25 cellular contexts compared by ENCODE assay signal in genomic region chr1:48123647-48124046, GRCh38.
A peak's percentile ranks its signal among the peaks of the same experiment; 100 is the strongest.
DNase-seq lines count a peak whose midpoint lies in the region; ATAC-seq, FAIRE-seq and TF ChIP-seq lines count a peak whose summit lies in the region.
"Had no signal": no experiment of that assay in that cellular context is flagged by ENCODE, and none has a peak within 500 bp of the region (broad histone marks: within the 10 kb centered on the region; RNA-seq: fewer than 3 reads in every experiment).

No MANE protein-coding gene starts in this region.

- H2AFZ ChIP-seq in H9 (ENCODE audit: low read length) (no peak overlapping the region), H1 (ENCODE audit: low read length) (no peak overlapping the region)
- H2AFZ ChIP-seq: GM23248 had no signal

- H3K4me3 Mint-ChIP-seq in H9 = no peak overlapping the region
- no peak overlapping the region for H3K4me3 Mint-ChIP-seq in activated T-helper 1 cell treated with anti-CD3 and anti-CD28 coated beads, Interleukin-12 subunit alpha, Interleukin-12 subunit beta, Interleukin-2, Interleukin-4 antibody, amounts not matched to agents 30 ng/mL and 10 ng/mL and 1 ng/mL, durations not matched to agents 14 hours and 24 hours and 36 hours
- H3K4me3 Mint-ChIP-seq: CD14-positive monocyte; CD4-positive, alpha-beta T cell; CD8-positive, alpha-beta memory T cell had no signal

- no peaks in the 10 kb centered on the region for H4K20me1 ChIP-seq in H9 (ENCODE audit: control insufficient read depth, insufficient read depth, insufficient read length)
- no peaks in the 10 kb centered on the region for H4K20me1 ChIP-seq in H1 (replicated peaks in 1 of 2; ENCODE audit: control insufficient read depth in 1 of 2, insufficient read depth in 2 of 2, low read length in 2 of 2)
- H4K20me1 ChIP-seq: BLaER1 treated with 17β-estradiol and CSF1 and Interleukin-3, amounts not matched to agents 10 nM and 100 nM had no signal

- H3K79me2 ChIP-seq in H9 (ENCODE audit: insufficient read depth, low read length) (no peaks in the 10 kb centered on the region), H1 (ENCODE audit: control insufficient read depth in 1 of 2, insufficient read depth in 2 of 2, low read length in 2 of 2) (no peaks in the 10 kb centered on the region), mesendoderm (ENCODE audit: control insufficient read depth, insufficient read depth, low read length) (no peaks in the 10 kb centered on the region)

- no peaks in the 10 kb centered on the region for H3K9me3 Mint-ChIP-seq in H9
- H3K9me3 Mint-ChIP-seq in activated T-helper 1 cell treated with anti-CD3 and anti-CD28 coated beads, Interleukin-12 subunit alpha, Interleukin-12 subunit beta, Interleukin-2, Interleukin-4 antibody, amounts not matched to agents 30 ng/mL and 10 ng/mL and 1 ng/mL, durations not matched to agents 14 hours and 24 hours and 36 hours = no peaks in the 10 kb centered on the region
- H3K9me3 Mint-ChIP-seq: CD4-positive, alpha-beta T cell; CD8-positive, alpha-beta memory T cell had no signal

- no peak overlapping the region for H3K4ac ChIP-seq in H9 (ENCODE audit: low read depth, low read length)
- H3K4ac ChIP-seq in H1 (replicated peaks; ENCODE audit: insufficient read length, low read depth, low read length) = no peak overlapping the region
- no peak overlapping the region for H3K4ac ChIP-seq in mesendoderm (ENCODE audit: low read depth, low read length)

- H3K4me3 ChIP-seq in H1 (ENCODE audit: extremely low read depth in 1 of 4, insufficient read depth in 2 of 4, low read depth in 3 of 4, low read length in 4 of 4) = no peak overlapping the region
- H3K4me3 ChIP-seq in mesendoderm (ENCODE audit: low read length) = no peak overlapping the region
- H3K4me3 ChIP-seq: A549; BLaER1 treated with 17β-estradiol and CSF1 and Interleukin-3, amounts not matched to agents 10 nM and 100 nM; GM12878; GM23248 had no signal

- H3K27ac Mint-ChIP-seq in H9 = no peak overlapping the region
- no peak overlapping the region for H3K27ac Mint-ChIP-seq in activated T-helper 1 cell treated with anti-CD3 and anti-CD28 coated beads, Interleukin-12 subunit alpha, Interleukin-12 subunit beta, Interleukin-2, Interleukin-4 antibody, amounts not matched to agents 30 ng/mL and 10 ng/mL and 1 ng/mL, durations not matched to agents 14 hours and 24 hours and 36 hours
- H3K27ac Mint-ChIP-seq: CD4-positive, alpha-beta T cell; CD8-positive, alpha-beta memory T cell had no signal

- H3K36me3 ChIP-seq in H1 (ENCODE audit: control insufficient read depth in 2 of 4, insufficient read depth in 4 of 4, low read length in 3 of 4) = no peaks in the 10 kb centered on the region
- no peaks in the 10 kb centered on the region for H3K36me3 ChIP-seq in mesendoderm (ENCODE audit: control insufficient read depth, insufficient read depth, low read length)
- H3K36me3 ChIP-seq: BE2C; BLaER1 treated with 17β-estradiol and CSF1 and Interleukin-3, amounts not matched to agents 10 nM and 100 nM had no signal

- peak; percentile 38 to 49 for TF ChIP-seq RAD21 in H1 (IDR thresholded peaks at IDR 0.05 in 1 of 2, conservative IDR thresholded peaks at IDR 0.05 in 1 of 2; ENCODE audit: low read depth in 2 of 2, low read length in 2 of 2)

- H4K5ac ChIP-seq in H9 (ENCODE audit: insufficient read length, low read depth, low read length) = no peak overlapping the region
- H4K5ac ChIP-seq in H1 (ENCODE audit: insufficient read length, low read depth, low read length) = no peak overlapping the region
- no peak overlapping the region for H4K5ac ChIP-seq in mesendoderm (ENCODE audit: low read length)

- no peak overlapping the region for H3K27ac ChIP-seq in H9 (ENCODE audit: insufficient read length, low read depth, low read length)
- no peak overlapping the region for H3K27ac ChIP-seq in H1 (ENCODE audit: low read depth, low read length)
- H3K27ac ChIP-seq in mesendoderm (ENCODE audit: low read depth, low read length) = no peak overlapping the region
- H3K27ac ChIP-seq: A549; BLaER1 treated with 17β-estradiol and CSF1 and Interleukin-3, amounts not matched to agents 10 nM and 100 nM; GM23248 had no signal

- H3K27me3 Mint-ChIP-seq in H9 (ENCODE audit: low read depth) = no peaks in the 10 kb centered on the region
- peaks cover 2% of the 10 kb centered on the region for H3K27me3 Mint-ChIP-seq in activated T-helper 1 cell treated with anti-CD3 and anti-CD28 coated beads, Interleukin-12 subunit alpha, Interleukin-12 subunit beta, Interleukin-2, Interleukin-4 antibody, amounts not matched to agents 30 ng/mL and 10 ng/mL and 1 ng/mL, durations not matched to agents 14 hours and 24 hours and 36 hours (ENCODE audit: insufficient read depth)

- H3K4me2 ChIP-seq in H9 (ENCODE audit: insufficient read depth, insufficient read length, low read length) (no peak overlapping the region), H1 (ENCODE audit: insufficient read depth in 1 of 2, low read depth in 2 of 2, low read length in 2 of 2) (no peak overlapping the region), mesendoderm (ENCODE audit: low read length) (no peak overlapping the region)
- H3K4me2 ChIP-seq: A549; BLaER1 treated with 17β-estradiol and CSF1 and Interleukin-3, amounts not matched to agents 10 nM and 100 nM had no signal

- no peak overlapping the region for H3K14ac ChIP-seq in H9 (ENCODE audit: insufficient read depth, low read length)
- H3K14ac ChIP-seq in H1 (ENCODE audit: insufficient read length) = no peak overlapping the region

- H3K4me1 ChIP-seq in H9 (ENCODE audit: insufficient read depth, low read length) = no peaks in the 10 kb centered on the region
- no peaks in the 10 kb centered on the region for H3K4me1 ChIP-seq in H1 (replicated peaks in 1 of 4; ENCODE audit: control insufficient read depth in 3 of 4, insufficient read depth in 4 of 4, low read length in 3 of 4)
- H3K4me1 ChIP-seq in mesendoderm (ENCODE audit: control insufficient read depth, low read depth, low read length) = no peaks in the 10 kb centered on the region
- H3K4me1 ChIP-seq: A549, BE2C had no signal

- TF ChIP-seq CTCF in H9 (conservative IDR thresholded peaks at IDR 0.05) (peak; percentile 37; the same call in 1 of the 3 replicates), H1 (IDR thresholded peaks at IDR 0.05; ENCODE audit: control extremely low read depth in 1 of 3, insufficient read depth in 1 of 3, low read depth in 1 of 3, low read length in 3 of 3) (peak in 2 of 3 experiments; percentile 14 to 30; a peak in 2 of 4 replicates)

- H2AK5ac ChIP-seq in H9 (ENCODE audit: insufficient read length, low read length) = no peak overlapping the region
- no peak overlapping the region for H2AK5ac ChIP-seq in H1 (ENCODE audit: low read depth, low read length)
- no peak overlapping the region for H2AK5ac ChIP-seq in mesendoderm (ENCODE audit: low read length)

- POLR2A ChIA-PET in H1 (lab: Charles Lee; ENCODE audit: partially characterized antibody) = no interaction called here

- FAIRE-seq in H1 (lab: Jason Lieb, UNC) = no peak
- FAIRE-seq: A549, D721Med, GM12878, GM19239, H54 had no signal

- H3K18ac ChIP-seq in H9 (ENCODE audit: insufficient read length, low read depth, low read length) = no peak overlapping the region
- no peak overlapping the region for H3K18ac ChIP-seq in H1 (ENCODE audit: extremely low read depth, low read length)
- no peak overlapping the region for H3K18ac ChIP-seq in mesendoderm (ENCODE audit: low read length)

- H2BK5ac ChIP-seq in H9 (ENCODE audit: insufficient read length, low read length) (no peak overlapping the region), H1 (ENCODE audit: low read depth, low read length) (no peak overlapping the region), mesendoderm (ENCODE audit: low read length) (no peak overlapping the region)

- no peak overlapping the region for H3T11ph ChIP-seq in H9 (ENCODE audit: low read length)

- ATAC-seq in HG02610 (IDR thresholded peaks at IDR 0.05; ENCODE audit: unreplicated experiment) = no peak
- ATAC-seq in HG03196 (IDR thresholded peaks at IDR 0.05; ENCODE audit: unreplicated experiment) = no peak
- ATAC-seq: A549, GM12878 had no signal

- no peaks in the 10 kb centered on the region for H3K79me1 ChIP-seq in H9 (ENCODE audit: insufficient read depth, low read depth, low read length, poor library complexity, severe bottlenecking)
- no peaks in the 10 kb centered on the region for H3K79me1 ChIP-seq in H1 (ENCODE audit: low read depth, low read length)
- H3K79me1 ChIP-seq in mesendoderm (ENCODE audit: low read length) = no peaks in the 10 kb centered on the region

- no peak overlapping the region for H3K23ac ChIP-seq in H9 (ENCODE audit: insufficient read length, low read depth, low read length)
- no peak overlapping the region for H3K23ac ChIP-seq in H1 (ENCODE audit: insufficient read length)
- no peak overlapping the region for H3K23ac ChIP-seq in mesendoderm (ENCODE audit: low read length)

- H2BK12ac ChIP-seq in H9 (ENCODE audit: insufficient read length, low read depth, low read length) (no peak overlapping the region), H1 (ENCODE audit: low read depth, low read length) (no peak overlapping the region)

- H4K91ac ChIP-seq in H9 (ENCODE audit: insufficient read length, low read depth, low read length) = no peak overlapping the region
- no peak overlapping the region for H4K91ac ChIP-seq in H1 (replicated peaks; ENCODE audit: insufficient read length, low read length)

- H3K4me1 Mint-ChIP-seq in H9 = no peaks in the 10 kb centered on the region
- H3K4me1 Mint-ChIP-seq in activated T-helper 1 cell treated with anti-CD3 and anti-CD28 coated beads, Interleukin-12 subunit alpha, Interleukin-12 subunit beta, Interleukin-2, Interleukin-4 antibody, amounts not matched to agents 30 ng/mL and 10 ng/mL and 1 ng/mL, durations not matched to agents 14 hours and 24 hours and 36 hours (ENCODE audit: low read depth) = no peaks in the 10 kb centered on the region
- H3K4me1 Mint-ChIP-seq: CD8-positive, alpha-beta memory T cell had no signal

- no peak overlapping the region for H2BK15ac ChIP-seq in H9 (ENCODE audit: low read depth, low read length)
- H2BK15ac ChIP-seq in H1 (ENCODE audit: low read length) = no peak overlapping the region
- no peak overlapping the region for H2BK15ac ChIP-seq in mesendoderm (replicated peaks; ENCODE audit: low read depth)

- H4K8ac ChIP-seq in H9 (replicated peaks; ENCODE audit: insufficient read length, low read depth, low read length) (no peak overlapping the region), H1 (ENCODE audit: extremely low read depth, insufficient read depth, low read length) (no peak overlapping the region), mesendoderm (ENCODE audit: low read depth, low read length) (no peak overlapping the region)

- no peaks in the 10 kb centered on the region for H3K9me3 ChIP-seq in H9 (ENCODE audit: control insufficient read depth, low read depth, low read length)
- H3K9me3 ChIP-seq in H1 (ENCODE audit: insufficient read depth in 2 of 2, low read depth in 1 of 2, low read length in 1 of 2) = no peaks in the 10 kb centered on the region
- H3K9me3 ChIP-seq: A549; BE2C; BLaER1 treated with 17β-estradiol and CSF1 and Interleukin-3, amounts not matched to agents 10 nM and 100 nM had no signal

- TF ChIP-seq POLR2A in H1 (IDR thresholded peaks at IDR 0.05; ENCODE audit: control extremely low read depth in 1 of 2, low read depth in 2 of 2, low read length in 2 of 2) = no peak

- WGBS in H9 (ENCODE audit: extremely low coverage, insufficient read length, low lambda C conversion rate) = no CpG with 5 or more reads among the region's 1 CpG
- WGBS in H1 (ENCODE audit: extremely low coverage in 1 of 2, insufficient coverage in 1 of 2, insufficient read length in 1 of 2, insufficient replicate concordance in 2 of 2, low coverage in 1 of 2, low lambda C conversion rate in 2 of 2, missing lambda C conversion rate in 1 of 2), 2 experiments = 94% methylated on average over 1 of the region's 1 CpG; no CpG with 5 or more reads in 1 of the 2 experiments
- WGBS in mesendoderm (ENCODE audit: extremely low coverage, insufficient coverage, low lambda C conversion rate) = no CpG with 5 or more reads among the region's 1 CpG

- H2BK120ac ChIP-seq in H9 (ENCODE audit: low read depth, low read length, poor library complexity, severe bottlenecking) (no peak overlapping the region), H1 (replicated peaks; ENCODE audit: low read depth, low read length) (no peak overlapping the region), mesendoderm (ENCODE audit: low read depth, low read length) (no peak overlapping the region)

- H2BK20ac ChIP-seq in H9 (ENCODE audit: low read depth, low read length, poor library complexity, severe bottlenecking) = no peak overlapping the region
- H2BK20ac ChIP-seq in H1 (ENCODE audit: low read length) = no peak overlapping the region

- DNase-seq in H9 (no peak), H1 (ENCODE audit: low read depth in 1 of 2, low spot score in 2 of 2) (no peak), mesendoderm (peak; percentile 22)
- no peak for DNase-seq in activated T-helper 1 cell treated with anti-CD3 and anti-CD28 coated beads, Interleukin-12 subunit alpha, Interleukin-12 subunit beta, Interleukin-2, Interleukin-4 antibody, amounts not matched to agents 30 ng/mL and 10 ng/mL and 1 ng/mL, durations not matched to agents 14 hours and 24 hours and 36 hours (ENCODE audit: low spot score)
- DNase-seq: 8988T; ACHN; AML-193; BE2C; CD4-positive, alpha-beta T cell; CD8-positive, alpha-beta memory T cell; DMS 273 treated with DMSO at 0.1 percent for 48 hours; DMS79; EL; GDM1; GM23248; HCEC 1CT had no signal

- TF ChIP-seq EP300 in H1 (IDR thresholded peaks at IDR 0.05; ENCODE audit: borderline replicate concordance in 1 of 2, low read depth in 2 of 2, low read length in 2 of 2) = no peak

- H3K9ac ChIP-seq in H9 (ENCODE audit: extremely low read depth, insufficient read length, low read length) (no peak overlapping the region), H1 (replicated peaks in 1 of 4; ENCODE audit: extremely low read depth in 1 of 4, low read depth in 3 of 4, low read length in 3 of 4) (no peak overlapping the region), mesendoderm (ENCODE audit: low read length) (no peak overlapping the region)
- H3K9ac ChIP-seq: BLaER1 treated with 17β-estradiol and CSF1 and Interleukin-3, amounts not matched to agents 10 nM and 100 nM; GM23248 had no signal

- CTCF ChIA-PET in H1 (lab: Charles Lee; ENCODE audit: partially characterized antibody) = interaction anchor here (1.6 kb wide), 1 partner anchor 80 kb away, joined by 4 read pairs; no protein-coding TSS in a partner anchor

- no peaks in the 10 kb centered on the region for H3K23me2 ChIP-seq in H9 (ENCODE audit: insufficient read length, low read depth, low read length, poor library complexity, severe bottlenecking)
- H3K23me2 ChIP-seq in H1 (ENCODE audit: low read depth, low read length) = no peaks in the 10 kb centered on the region

- H3K56ac ChIP-seq in H9 (ENCODE audit: insufficient read length, low read depth, low read length) (no peak overlapping the region), H1 (replicated peaks; ENCODE audit: insufficient read length, low read depth, low read length) (no peak overlapping the region), mesendoderm (ENCODE audit: low read length) (no peak overlapping the region)

- H3K27me3 ChIP-seq in H9 (ENCODE audit: insufficient read depth, low read length) (no peaks in the 10 kb centered on the region), H1 (replicated peaks in 1 of 4; ENCODE audit: control insufficient read depth in 3 of 4, extremely low read depth in 1 of 4, insufficient read depth in 3 of 4, low read length in 3 of 4) (no peaks in the 10 kb centered on the region), mesendoderm (ENCODE audit: insufficient read depth, low read length, poor library complexity) (no peaks in the 10 kb centered on the region)
- H3K27me3 ChIP-seq: BE2C; BLaER1 treated with 17β-estradiol and CSF1 and Interleukin-3, amounts not matched to agents 10 nM and 100 nM had no signal

- H3K36me3 Mint-ChIP-seq in H9 (ENCODE audit: insufficient read depth in 1 of 3, low read depth in 3 of 3) = no peaks in the 10 kb centered on the region
- no peaks in the 10 kb centered on the region for H3K36me3 Mint-ChIP-seq in activated T-helper 1 cell treated with anti-CD3 and anti-CD28 coated beads, Interleukin-12 subunit alpha, Interleukin-12 subunit beta, Interleukin-2, Interleukin-4 antibody, amounts not matched to agents 30 ng/mL and 10 ng/mL and 1 ng/mL, durations not matched to agents 14 hours and 24 hours and 36 hours (ENCODE audit: low read depth)
- H3K36me3 Mint-ChIP-seq: CD14-positive monocyte; CD8-positive, alpha-beta memory T cell had no signal

- intact Hi-C loops in activated T-helper 1 cell treated with anti-CD3 and anti-CD28 coated beads, Interleukin-12 subunit alpha, Interleukin-12 subunit beta, Interleukin-2, Interleukin-4 antibody, amounts not matched to agents 30 ng/mL and 10 ng/mL and 1 ng/mL, durations not matched to agents 14 hours and 24 hours and 36 hours (cut with micrococcal nuclease) = no loop called here
